ENCODE assay signal across 20 cellular contexts in the genomic region with DNA sequence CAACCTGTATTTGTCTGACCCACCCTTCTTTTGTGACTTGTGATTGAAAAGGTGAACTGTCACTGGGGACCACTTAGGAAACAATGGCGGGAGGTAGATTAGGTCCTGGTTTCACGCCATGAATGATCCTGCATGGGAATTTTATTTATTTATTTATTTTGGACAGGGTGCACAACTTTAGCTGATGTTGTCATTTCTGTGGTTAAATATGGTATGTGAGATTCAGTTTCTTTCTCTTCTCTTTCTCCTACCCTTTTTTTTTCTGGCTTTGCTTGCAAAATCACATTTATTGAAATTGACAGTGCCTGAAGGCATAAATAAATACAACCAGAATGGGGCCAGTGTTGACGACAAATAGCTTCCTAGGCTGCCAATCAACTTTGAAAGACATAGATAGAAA. TPM values are rescaled to one million over a fixed set of nuclear protein-coding genes. Genes with fewer than 3 reads are reported as not detected.
"Had no signal": no experiment of that assay in that cellular context is flagged by ENCODE, and none has a peak within 500 bp of the region (broad histone marks: within the 10 kb centered on the region; RNA-seq: fewer than 3 reads in every experiment).

No MANE protein-coding gene starts in this region.

- H3K36me3 Mint-ChIP-seq: activated naive CD8-positive, alpha-beta T cell treated with anti-CD3 and anti-CD28 coated beads for 36 hours; immature natural killer cell; naive thymus-derived CD8-positive, alpha-beta T cell had no signal

- H3K36me3 ChIP-seq: breast epithelium, thyroid gland, uterus had no signal

- H3K4me3 ChIP-seq: breast epithelium, thyroid gland, uterus had no signal

- H3K27me3 Mint-ChIP-seq: activated naive CD8-positive, alpha-beta T cell treated with anti-CD3 and anti-CD28 coated beads for 36 hours had no signal

- DNase-seq: activated naive CD8-positive, alpha-beta T cell treated with anti-CD3 and anti-CD28 coated beads for 36 hours; cerebellar nuclear complex; dermis blood vessel endothelial cell; head of caudate nucleus; immature natural killer cell; left colon; naive thymus-derived CD8-positive, alpha-beta T cell; stimulated activated CD4-positive, alpha-beta T cell treated with anti-CD3 and anti-CD28 coated beads, Interleukin-12 subunit alpha, Interleukin-12 subunit beta, amount 100 ng/mL, for 4 hours; stimulated activated CD4-positive, alpha-beta T cell treated with anti-CD3 and anti-CD28 coated beads, Interleukin-2, amount 100 ng/mL, for 24 hours; T-helper 9 cell; thyroid gland; uterus had no signal

- H3K4me1 ChIP-seq: breast epithelium, thyroid gland, uterus had no signal

- H3K27me3 ChIP-seq: breast epithelium, thyroid gland, uterus had no signal

- H3K4me3 Mint-ChIP-seq: activated naive CD8-positive, alpha-beta T cell treated with anti-CD3 and anti-CD28 coated beads for 36 hours; activated T-helper 1 cell treated with anti-CD3 and anti-CD28 coated beads, Interleukin-12 subunit alpha, Interleukin-12 subunit beta, Interleukin-2, Interleukin-4 antibody, amounts not matched to agents 30 ng/mL and 10 ng/mL and 1 ng/mL, durations not matched to agents 14 hours and 24 hours and 36 hours; immature natural killer cell; naive thymus-derived CD8-positive, alpha-beta T cell had no signal

- H3K27ac Mint-ChIP-seq: activated naive CD8-positive, alpha-beta T cell treated with anti-CD3 and anti-CD28 coated beads for 36 hours; activated T-helper 1 cell treated with anti-CD3 and anti-CD28 coated beads, Interleukin-12 subunit alpha, Interleukin-12 subunit beta, Interleukin-2, Interleukin-4 antibody, amounts not matched to agents 30 ng/mL and 10 ng/mL and 1 ng/mL, durations not matched to agents 14 hours and 24 hours and 36 hours; immature natural killer cell; naive thymus-derived CD8-positive, alpha-beta T cell had no signal

- H3K4me1 Mint-ChIP-seq: activated naive CD8-positive, alpha-beta T cell treated with anti-CD3 and anti-CD28 coated beads for 36 hours; immature natural killer cell; naive thymus-derived CD8-positive, alpha-beta T cell had no signal

- H3K9me3 ChIP-seq: breast epithelium, thyroid gland, uterus had no signal

- H3K9me3 Mint-ChIP-seq: activated naive CD8-positive, alpha-beta T cell treated with anti-CD3 and anti-CD28 coated beads for 36 hours; activated T-helper 1 cell treated with anti-CD3 and anti-CD28 coated beads, Interleukin-12 subunit alpha, Interleukin-12 subunit beta, Interleukin-2, Interleukin-4 antibody, amounts not matched to agents 30 ng/mL and 10 ng/mL and 1 ng/mL, durations not matched to agents 14 hours and 24 hours and 36 hours had no signal

- H3K27ac ChIP-seq: breast epithelium, epithelial cell of prostate, thyroid gland, uterus had no signal

RNA-seq across cellular contexts. Expression of a gene that starts 18.0 kb away (rescaled TPM):
- total RNA-seq: activated CD8-positive, alpha-beta memory T cell treated with anti-CD3 and anti-CD28 coated beads for 36 hours; activated naive CD8-positive, alpha-beta T cell treated with anti-CD3 and anti-CD28 coated beads for 36 hours; activated T-helper 1 cell treated with anti-CD3 and anti-CD28 coated beads, Interleukin-12 subunit alpha, Interleukin-12 subunit beta, Interleukin-2, Interleukin-4 antibody, amounts not matched to agents 30 ng/mL and 10 ng/mL and 1 ng/mL, durations not matched to agents 14 hours and 24 hours and 36 hours; breast epithelium; dermis blood vessel endothelial cell; frontal cortex; lung microvascular endothelial cell; mononuclear cell; naive thymus-derived CD8-positive, alpha-beta T cell; renal cortical epithelial cell; thyroid gland; uterus had no signal
- polyA plus RNA-seq: immature natural killer cell; naive thymus-derived CD8-positive, alpha-beta T cell had no signal

RNA-seq across cellular contexts. Expression of a gene that starts 26.0 kb away (rescaled TPM):
- total RNA-seq: activated CD8-positive, alpha-beta memory T cell treated with anti-CD3 and anti-CD28 coated beads for 36 hours; activated naive CD8-positive, alpha-beta T cell treated with anti-CD3 and anti-CD28 coated beads for 36 hours; activated T-helper 1 cell treated with anti-CD3 and anti-CD28 coated beads, Interleukin-12 subunit alpha, Interleukin-12 subunit beta, Interleukin-2, Interleukin-4 antibody, amounts not matched to agents 30 ng/mL and 10 ng/mL and 1 ng/mL, durations not matched to agents 14 hours and 24 hours and 36 hours; breast epithelium; dermis blood vessel endothelial cell; frontal cortex; left colon; lung microvascular endothelial cell; mononuclear cell; naive thymus-derived CD8-positive, alpha-beta T cell; renal cortical epithelial cell had no signal
- polyA plus RNA-seq: immature natural killer cell; naive thymus-derived CD8-positive, alpha-beta T cell had no signal

RNA-seq across cellular contexts. Expression of a gene that starts 47.3 kb away (rescaled TPM):
- total RNA-seq: activated CD8-positive, alpha-beta memory T cell treated with anti-CD3 and anti-CD28 coated beads for 36 hours; activated naive CD8-positive, alpha-beta T cell treated with anti-CD3 and anti-CD28 coated beads for 36 hours; activated T-helper 1 cell treated with anti-CD3 and anti-CD28 coated beads, Interleukin-12 subunit alpha, Interleukin-12 subunit beta, Interleukin-2, Interleukin-4 antibody, amounts not matched to agents 30 ng/mL and 10 ng/mL and 1 ng/mL, durations not matched to agents 14 hours and 24 hours and 36 hours; breast epithelium; dermis blood vessel endothelial cell; frontal cortex; left colon; lung microvascular endothelial cell; mononuclear cell; naive thymus-derived CD8-positive, alpha-beta T cell; thyroid gland; uterus had no signal
- polyA plus RNA-seq: immature natural killer cell; naive thymus-derived CD8-positive, alpha-beta T cell had no signal
